ENCODE assay signal across 8 cellular contexts in the genomic region with DNA sequence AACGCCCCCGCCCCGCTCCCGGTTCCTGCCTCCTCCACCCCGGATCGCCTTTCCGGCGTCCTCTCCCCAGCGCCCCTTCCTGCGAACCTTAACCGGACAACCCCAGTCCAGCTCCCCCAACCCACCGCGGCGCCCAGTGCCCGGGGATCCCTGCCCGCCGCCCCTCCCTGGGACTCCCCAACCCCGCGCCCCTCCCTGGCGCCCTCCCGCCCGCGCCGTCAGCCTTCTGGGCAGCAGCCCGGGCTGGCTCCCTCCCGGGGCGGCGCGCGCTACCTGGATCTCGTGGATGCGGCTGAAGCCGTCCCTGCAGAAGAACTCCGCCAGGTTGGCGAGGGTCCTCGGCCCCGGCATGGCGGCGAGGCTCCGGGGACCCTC. TPM values are rescaled to one million over a fixed set of nuclear protein-coding genes. Genes with fewer than 3 reads are reported as not detected.
DNase-seq lines count a peak whose midpoint lies in the region; ATAC-seq and TF ChIP-seq lines count a peak whose summit lies in the region.

No MANE protein-coding gene starts in this region.

- H3K18ac ChIP-seq in mesendoderm (ENCODE audit: low read length): peak overlapping the region; percentile 100

- H3K4me1 ChIP-seq in heart right ventricle (peaks cover 5 to 22% (median 17%) of the 10 kb centered on the region in 9 donors), mesendoderm (ENCODE audit: control insufficient read depth, low read depth, low read length) (no peaks in the 10 kb centered on the region), uterus (peaks cover 0 to 17% of the 10 kb centered on the region in 2 donors)

- no peak for DNase-seq in heart right ventricle
- no peak for DNase-seq in Right ventricle myocardium superior
- no peak for DNase-seq in central memory CD8-positive, alpha-beta T cell (ENCODE audit: low spot score in 2 of 2)
- DNase-seq in mesendoderm: peak; percentile 60
- DNase-seq in uterus: peak in 1 of 2 donors; percentile 32
- no peak for DNase-seq in T-helper 9 cell
- no peak for DNase-seq in activated effector memory CD4-positive, alpha-beta T cell treated with anti-CD3 and anti-CD28 coated beads, Interleukin-2, amount 50 U/mL, for 16 hours

- H3K9me3 ChIP-seq in heart right ventricle (peaks cover 0 to 11% (median 0%) of the 10 kb centered on the region in 11 donors), uterus (no peaks in the 10 kb centered on the region)

- H3K4me3 Mint-ChIP-seq in central memory CD8-positive, alpha-beta T cell: peak overlapping the region; percentile 79

- WGBS in heart right ventricle, 2 donors: 0 to 1% methylated on average over 39 to 40 of the region's 40 CpGs
- no CpG with 5 or more reads among the region's 40 CpGs for WGBS in mesendoderm (ENCODE audit: extremely low coverage, insufficient coverage, low lambda C conversion rate)

- TF ChIP-seq CTCF in heart right ventricle (IDR thresholded peaks at IDR 0.05) (no peak), uterus (IDR thresholded peaks at IDR 0.05) (no peak)

- peak overlapping the region; percentile 90 for H3K4ac ChIP-seq in mesendoderm (ENCODE audit: low read depth, low read length)

- H3K4me2 ChIP-seq in mesendoderm (ENCODE audit: low read length): peak overlapping the region; percentile 88

- peak overlapping the region; percentile 93 for H3K9ac ChIP-seq in mesendoderm (ENCODE audit: low read length)

- H3K36me3 ChIP-seq in heart right ventricle: no peaks in the 10 kb centered on the region
- H3K36me3 ChIP-seq in mesendoderm (ENCODE audit: control insufficient read depth, insufficient read depth, low read length): no peaks in the 10 kb centered on the region
- no peaks in the 10 kb centered on the region for H3K36me3 ChIP-seq in uterus

- peaks cover 2% of the 10 kb centered on the region for H3K36me3 Mint-ChIP-seq in central memory CD8-positive, alpha-beta T cell (ENCODE audit: insufficient read depth)

- peaks cover 6% of the 10 kb centered on the region for H3K9me3 Mint-ChIP-seq in central memory CD8-positive, alpha-beta T cell

- peak overlapping the region; percentile 22 to 59 (median 46) for H3K4me3 ChIP-seq in heart right ventricle
- H3K4me3 ChIP-seq in mesendoderm (ENCODE audit: low read length): peak overlapping the region; percentile 81
- H3K4me3 ChIP-seq in uterus: peak overlapping the region; percentile 22 to 35

- H3K27ac ChIP-seq in heart right ventricle (no peak overlapping the region), mesendoderm (ENCODE audit: low read depth, low read length) (peak overlapping the region; percentile 66), uterus (no peak overlapping the region)

- no peak overlapping the region for H2BK15ac ChIP-seq in mesendoderm (replicated peaks; ENCODE audit: low read depth)

- peak overlapping the region; percentile 98 for H3K56ac ChIP-seq in mesendoderm (ENCODE audit: low read length)

- H3K27ac Mint-ChIP-seq in central memory CD8-positive, alpha-beta T cell (ENCODE audit: low read depth): no peak overlapping the region

- intact Hi-C loops in heart right ventricle (cut with DNase I): no loop called here
- intact Hi-C loops in Right ventricle myocardium superior (cut with DNase I): no loop called here
- intact Hi-C loops in uterus (cut with DNase I; ENCODE audit: low total_unique reads): no loop called here

- peaks cover 7 to 92% (median 75%) of the 10 kb centered on the region in 7 donors for H3K27me3 ChIP-seq in heart right ventricle
- H3K27me3 ChIP-seq in mesendoderm (ENCODE audit: insufficient read depth, low read length, poor library complexity): no peaks in the 10 kb centered on the region
- peaks cover 6 to 7% of the 10 kb centered on the region in 2 donors for H3K27me3 ChIP-seq in uterus

- no peak for TF ChIP-seq POLR2A in uterus (IDR thresholded peaks at IDR 0.05)

- H3K79me1 ChIP-seq in mesendoderm (ENCODE audit: low read length): no peaks in the 10 kb centered on the region

- ATAC-seq in heart right ventricle (peak in 1 of 8 donors; percentile 21), Right ventricle myocardium superior (ENCODE audit: poor library complexity) (no peak), GM18858 (IDR thresholded peaks at IDR 0.05; ENCODE audit: unreplicated experiment) (no peak)
- no peak for ATAC-seq in central memory CD8-positive, alpha-beta T cell (replicated peaks; ENCODE audit: extremely low read depth, poor library complexity, severe bottlenecking)

- peaks cover 70% of the 10 kb centered on the region for H3K27me3 Mint-ChIP-seq in central memory CD8-positive, alpha-beta T cell

- H3K4me1 Mint-ChIP-seq in central memory CD8-positive, alpha-beta T cell: peaks cover 22% of the 10 kb centered on the region

- peak overlapping the region; percentile 88 for H2BK120ac ChIP-seq in mesendoderm (ENCODE audit: low read depth, low read length)

- H3K23ac ChIP-seq in mesendoderm (ENCODE audit: low read length): no peak overlapping the region

- peak overlapping the region; percentile 84 for H4K8ac ChIP-seq in mesendoderm (ENCODE audit: low read depth, low read length)

- H4K5ac ChIP-seq in mesendoderm (ENCODE audit: low read length): no peak overlapping the region

- H2AK5ac ChIP-seq in mesendoderm (ENCODE audit: low read length): no peak overlapping the region

- no peaks in the 10 kb centered on the region for H3K79me2 ChIP-seq in mesendoderm (ENCODE audit: control insufficient read depth, insufficient read depth, low read length)

- no peak overlapping the region for H2BK5ac ChIP-seq in mesendoderm (ENCODE audit: low read length)

RNA-seq across cellular contexts. Expression of a gene that starts 0.4 kb away (rescaled TPM):
- total RNA-seq in heart right ventricle (under 1 TPM in 4 of 10 donors, not detected in 6; 0.10 to 0.20 (median 0.13) TPM), Right ventricle myocardium superior (not detected), uterus (1 to 10 TPM in 2 of 4 donors, not detected in 2; 1.2 to 7.1 TPM)
- polyA plus RNA-seq in heart right ventricle: under 1 TPM; 0.07 to 0.15 TPM
- 1.4 TPM for polyA plus RNA-seq in mesendoderm (2013, experiment 1 of 2)
- 1.3 TPM for polyA plus RNA-seq in mesendoderm (2013, experiment 2 of 2)

Comparison
In these comparisons a context has a peak if more than half of its experiments do, and no peak if none do; other contexts are left out.
1. H3K4me3 ChIP-seq: peak in every context shown above with its lines; median percentile 81 in mesendoderm; 46 in heart right ventricle; 28 in uterus.